In the genomic region with DNA sequence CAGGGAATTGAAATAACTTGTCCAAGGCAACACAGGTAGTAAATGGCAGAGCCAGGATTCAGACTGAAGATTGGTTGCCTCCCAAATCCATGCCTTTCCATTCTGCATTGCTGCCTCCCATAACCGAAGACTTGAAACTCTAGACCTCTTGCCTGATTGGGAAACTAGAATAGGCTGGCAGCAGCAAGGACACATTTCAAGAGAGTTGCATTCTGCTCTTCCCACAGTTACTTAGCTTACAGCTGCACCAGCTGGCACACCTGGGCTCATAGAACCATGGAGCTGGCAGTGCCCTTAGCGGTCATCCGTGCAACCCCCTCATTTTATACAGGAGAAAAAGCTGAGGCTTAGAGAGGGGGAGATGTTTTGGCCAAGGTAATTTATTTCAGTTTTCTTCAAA, we compare ENCODE assay signal across 15 cellular contexts. TPM values are rescaled to one million over a fixed set of nuclear protein-coding genes. Genes with fewer than 3 reads are reported as not detected.
DNase-seq lines count a peak whose midpoint lies in the region; ATAC-seq and TF ChIP-seq lines count a peak whose summit lies in the region.
"Had no signal": no experiment of that assay in that cellular context is flagged by ENCODE, and none has a peak within 500 bp of the region (broad histone marks: within the 10 kb centered on the region; RNA-seq: fewer than 3 reads in every experiment).

No MANE protein-coding gene starts in this region.

- H3K4me3 ChIP-seq in Panc1 (ENCODE audit: low read depth in 2 of 2, low read length in 2 of 2) (no peak overlapping the region), psoas muscle (no peak overlapping the region)
- H3K4me3 ChIP-seq: BLaER1 treated with 17β-estradiol and CSF1 and Interleukin-3, amounts not matched to agents 10 nM and 100 nM; GM23248 had no signal

- CTCF ChIA-PET in Panc1 (lab: Charles Lee): no interaction called here
- CTCF ChIA-PET in activated CD8-positive, alpha-beta T cell treated with anti-CD3 and anti-CD28 coated beads for 36 hours (lab: Charles Lee): no interaction called here

- BruUV-seq in Panc1 (replicated peaks; lab: Mats Ljungman, UMichigan): no TSS peak

- no peak overlapping the region for H3K4me3 Mint-ChIP-seq in activated CD8-positive, alpha-beta T cell treated with anti-CD3 and anti-CD28 coated beads for 36 hours
- H3K4me3 Mint-ChIP-seq: CD4-positive, CD25-positive, alpha-beta regulatory T cell; IgD-negative memory B cell had no signal

- in situ Hi-C loops in Panc1 (cut with HindIII; ENCODE audit: low pct_unique_long_range_greater_than_20kb, low sequenced_read_pairs): no loop called here

- DNase-seq in NCI-H510A treated with DMSO at 0.1 percent for 48 hours (lab: John Stamatoyannopoulos, UW) (peak; percentile 40), NCI-H510A (lab: John Stamatoyannopoulos, UW) (no peak), NCI-H2107 (lab: John Stamatoyannopoulos, UW) (peak; percentile 62), Panc1 (ENCODE audit: low read depth, low spot score) (no peak), psoas muscle (no peak), NCI-H446 treated with DMSO at 0.1 percent for 48 hours (lab: John Stamatoyannopoulos, UW) (no peak)
- DNase-seq in activated CD8-positive, alpha-beta T cell treated with anti-CD3 and anti-CD28 coated beads for 36 hours: no peak
- DNase-seq: 8988T; CD4-positive, CD25-positive, alpha-beta regulatory T cell; EL; GM23248 had no signal

- H3K36me3 ChIP-seq in Panc1 (ENCODE audit: control insufficient read depth, insufficient read depth, low read length) (peaks cover 11% of the 10 kb centered on the region), psoas muscle (ENCODE audit: insufficient read depth in 1 of 2, low read depth in 1 of 2) (peaks cover 4 to 98% of the 10 kb centered on the region in 2 donors)

- no peaks in the 10 kb centered on the region for H3K27me3 Mint-ChIP-seq in activated CD8-positive, alpha-beta T cell treated with anti-CD3 and anti-CD28 coated beads for 36 hours
- H3K27me3 Mint-ChIP-seq: CD4-positive, CD25-positive, alpha-beta regulatory T cell; IgD-negative memory B cell had no signal

- POLR2A ChIA-PET in Panc1 (lab: Charles Lee): interaction anchor here (0.6 kb wide), 2 partner anchors 15 to 533 kb away, joined by 3 to 6 read pairs; no protein-coding TSS in a partner anchor
- POLR2A ChIA-PET in activated CD8-positive, alpha-beta T cell treated with anti-CD3 and anti-CD28 coated beads for 36 hours (lab: Charles Lee): interaction anchor here (15.5 kb wide), 1 partner anchor 17 kb away, joined by 264 read pairs; no protein-coding TSS in a partner anchor

- H3K36me3 Mint-ChIP-seq in activated CD8-positive, alpha-beta T cell treated with anti-CD3 and anti-CD28 coated beads for 36 hours (ENCODE audit: low read depth): peaks cover 39% of the 10 kb centered on the region
- H3K36me3 Mint-ChIP-seq: IgD-negative memory B cell had no signal

- ATAC-seq in Panc1 (0 out of 2 replicates have a peak, but pooled peaks have one; percentile 26), psoas muscle (peak; percentile 78 to 85 (median 84)), GM19328 (IDR thresholded peaks at IDR 0.05; ENCODE audit: unreplicated experiment) (no peak)
- ATAC-seq in activated CD8-positive, alpha-beta T cell treated with anti-CD3 and anti-CD28 coated beads for 36 hours: no peak

- H3K9me3 ChIP-seq in Panc1 (ENCODE audit: control insufficient read depth, insufficient read depth, low read depth, low read length) (no peaks in the 10 kb centered on the region), psoas muscle (no peaks in the 10 kb centered on the region)
- H3K9me3 ChIP-seq: BLaER1 treated with 17β-estradiol and CSF1 and Interleukin-3, amounts not matched to agents 10 nM and 100 nM had no signal

- no peaks in the 10 kb centered on the region for H3K27me3 ChIP-seq in Panc1 (ENCODE audit: control insufficient read depth, insufficient read depth, low read length)
- H3K27me3 ChIP-seq in psoas muscle (ENCODE audit: insufficient read depth in 3 of 3, low read length in 2 of 3): no peaks in the 10 kb centered on the region
- H3K27me3 ChIP-seq: BLaER1 treated with 17β-estradiol and CSF1 and Interleukin-3, amounts not matched to agents 10 nM and 100 nM had no signal

- H3K4me1 Mint-ChIP-seq in activated CD8-positive, alpha-beta T cell treated with anti-CD3 and anti-CD28 coated beads for 36 hours (ENCODE audit: low read depth): no peaks in the 10 kb centered on the region
- H3K4me1 Mint-ChIP-seq: IgD-negative memory B cell had no signal

- H3K9me3 Mint-ChIP-seq in activated CD8-positive, alpha-beta T cell treated with anti-CD3 and anti-CD28 coated beads for 36 hours: no peaks in the 10 kb centered on the region
- H3K9me3 Mint-ChIP-seq: CD4-positive, CD25-positive, alpha-beta regulatory T cell; IgD-negative memory B cell had no signal

- no peak overlapping the region for H3K27ac Mint-ChIP-seq in activated CD8-positive, alpha-beta T cell treated with anti-CD3 and anti-CD28 coated beads for 36 hours

- WGBS in psoas muscle, 3 donors: 50 to 64% (median 57%) methylated on average over 3 of the region's 3 CpGs

- H3K27ac ChIP-seq in Panc1 (ENCODE audit: low read length): no peak overlapping the region
- H3K27ac ChIP-seq in psoas muscle: no peak overlapping the region
- H3K27ac ChIP-seq: BLaER1 treated with 17β-estradiol and CSF1 and Interleukin-3, amounts not matched to agents 10 nM and 100 nM; GM23248; HL-60 had no signal

- no peaks in the 10 kb centered on the region for H3K4me1 ChIP-seq in Panc1 (ENCODE audit: control insufficient read depth, insufficient read depth, low read length)
- no peaks in the 10 kb centered on the region for H3K4me1 ChIP-seq in psoas muscle
- H3K4me1 ChIP-seq: BLaER1 treated with 17β-estradiol and CSF1 and Interleukin-3, amounts not matched to agents 10 nM and 100 nM had no signal

- TF ChIP-seq CTCF in Panc1 (IDR thresholded peaks at IDR 0.05): no peak
- TF ChIP-seq CTCF in psoas muscle (IDR thresholded peaks at IDR 0.05): no peak
- TF ChIP-seq CTCF in activated CD8-positive, alpha-beta T cell treated with anti-CD3 and anti-CD28 coated beads for 36 hours (IDR thresholded peaks at IDR 0.05): no peak

- intact Hi-C loops in Panc1 (cut with micrococcal nuclease; ENCODE audit: unreplicated experiment) (no loop called here), psoas muscle (cut with DNase I) (no loop called here)
- intact Hi-C loops in activated CD8-positive, alpha-beta T cell treated with anti-CD3 and anti-CD28 coated beads for 36 hours (cut with micrococcal nuclease): no loop called here

RNA-seq across cellular contexts. Expression of a gene that starts 8.0 kb away (rescaled TPM):
- 39.1 TPM for total RNA-seq in Panc1 (2021; ENCODE audit: unreplicated experiment)
- polyA plus RNA-seq in Panc1 (2012; ENCODE audit: insufficient read length): 21.7 TPM
- 10 to 100 TPM in 3 of 4 donors, 1 to 10 TPM in 1; 7.5 to 17.5 (median 12.2) TPM for total RNA-seq in psoas muscle
- 10 to 100 TPM in 2 of 3 donors, 1 to 10 TPM in 1; 7.3 to 12.9 (median 10.8) TPM for polyA plus RNA-seq in psoas muscle
- 10 to 100 TPM; 42.5 to 47.8 TPM for total RNA-seq in activated CD8-positive, alpha-beta T cell treated with anti-CD3 and anti-CD28 coated beads for 36 hours

RNA-seq across cellular contexts. Expression of a gene that starts 31.2 kb away (rescaled TPM):
- total RNA-seq in Panc1 (2021; ENCODE audit: unreplicated experiment) (4.2 TPM), psoas muscle (1 to 10 TPM in 1 of 4 donors, under 1 TPM in 3; 0.32 to 1.3 (median 0.68) TPM)
- polyA plus RNA-seq in Panc1 (2012; ENCODE audit: insufficient read length): 5.4 TPM
- polyA plus RNA-seq in psoas muscle: under 1 TPM; 0.16 to 0.34 (median 0.21) TPM
- total RNA-seq in activated CD8-positive, alpha-beta T cell treated with anti-CD3 and anti-CD28 coated beads for 36 hours: not detected
- total RNA-seq: CD4-positive, CD25-positive, alpha-beta regulatory T cell had no signal
- polyA plus RNA-seq: CD4-positive, CD25-positive, alpha-beta regulatory T cell; IgD-negative memory B cell had no signal

RNA-seq across cellular contexts. Expression of a gene that starts 55.0 kb away (rescaled TPM):
- total RNA-seq in Panc1 (2021; ENCODE audit: unreplicated experiment) (61.2 TPM), psoas muscle (10 to 100 TPM in 2 of 4 donors, 1 to 10 TPM in 2; 7.0 to 20.8 (median 9.2) TPM)
- 57.8 TPM for polyA plus RNA-seq in Panc1 (2012; ENCODE audit: insufficient read length)
- polyA plus RNA-seq in psoas muscle: 10 to 100 TPM; 14.0 to 81.6 (median 17.4) TPM
- 100 to 1,000 TPM; 108 to 113 TPM for total RNA-seq in activated CD8-positive, alpha-beta T cell treated with anti-CD3 and anti-CD28 coated beads for 36 hours

Comparison
In these comparisons a context has a peak if more than half of its experiments do, and no peak if none do; other contexts are left out.
1. DNase-seq: peak in NCI-H510A treated with DMSO at 0.1 percent for 48 hours (single experiment) and NCI-H2107 (single experiment); none in NCI-H510A (single experiment), Panc1 (single experiment), psoas muscle (0 of 2), NCI-H446 treated with DMSO at 0.1 percent for 48 hours (single experiment) and activated CD8-positive, alpha-beta T cell treated with anti-CD3 and anti-CD28 coated beads for 36 hours (single experiment).
2. ATAC-seq: peak in Panc1 (single experiment) and psoas muscle (4 of 4); none in activated CD8-positive, alpha-beta T cell treated with anti-CD3 and anti-CD28 coated beads for 36 hours (single experiment) and GM19328 (single experiment).